Comparison of ENCODE assay signal across 8 cellular contexts in the genomic region with DNA sequence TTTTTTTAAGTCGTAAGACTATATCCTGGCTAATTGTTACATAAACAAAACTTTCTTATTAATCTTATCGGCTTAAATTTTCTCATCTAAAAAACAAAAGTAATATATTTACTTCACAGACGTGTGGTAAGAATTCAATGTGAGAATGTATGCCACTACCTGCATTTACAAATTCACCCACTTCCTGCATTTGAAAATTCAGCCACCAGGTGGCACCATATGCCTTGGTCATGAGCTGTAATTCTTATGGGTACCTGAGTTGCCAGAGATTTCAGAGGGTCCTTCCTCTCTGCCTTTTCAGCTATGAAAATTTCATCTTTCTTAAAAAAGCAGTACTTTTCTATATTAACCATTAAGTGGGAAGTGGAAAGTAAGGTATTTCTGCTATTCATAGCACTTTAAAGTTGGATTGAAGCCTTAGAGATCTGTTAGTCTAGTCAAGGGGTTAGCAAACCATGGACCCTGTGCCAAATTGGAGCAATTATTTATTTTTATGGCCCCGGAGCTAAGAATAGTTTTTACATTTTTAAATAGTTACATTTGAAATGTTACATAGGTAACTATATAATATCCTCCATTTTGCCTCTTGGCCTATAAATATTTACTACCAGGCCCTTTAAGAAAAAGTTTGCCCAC.
A peak's percentile ranks its signal among the peaks of the same experiment; 100 is the strongest.
DNase-seq lines count a peak whose midpoint lies in the region; ATAC-seq and TF ChIP-seq lines count a peak whose summit lies in the region.

No MANE protein-coding gene starts in this region.

- no peaks in the 10 kb centered on the region for H3K9me2 ChIP-seq in SU-DHL-6 (replicated peaks; ENCODE audit: insufficient read depth, low read length)

- no peaks in the 10 kb centered on the region for H4K20me1 ChIP-seq in SU-DHL-6 (ENCODE audit: low read depth, low read length)

- H3K9me3 ChIP-seq in SU-DHL-6 (ENCODE audit: insufficient read depth, low read length) (no peaks in the 10 kb centered on the region), cardiac muscle cell (ENCODE audit: low read depth) (no peaks in the 10 kb centered on the region)

- H3K4me3 ChIP-seq in SU-DHL-6 (ENCODE audit: insufficient read depth, low read length, poor library complexity, severe bottlenecking) = no peak overlapping the region
- no peak overlapping the region for H3K4me3 ChIP-seq in cardiac muscle cell

- DNase-seq in EL (peak; percentile 52), Kasumi-1 (lab: John Stamatoyannopoulos, UW) (peak; percentile 50 to 61), cardiac muscle cell (ENCODE audit: low read depth in 1 of 2, low spot score in 1 of 2) (peak; percentile 70 to 77), putamen (ENCODE audit: low spot score) (peak; percentile 44), mesenteric fat pad (ENCODE audit: low spot score) (no peak)
- DNase-seq in activated naive CD8-positive, alpha-beta T cell treated with anti-CD3 and anti-CD28 coated beads, Interleukin-2, amount 10 ng/mL, durations not matched to agents 7 days and 5 days = peak; percentile 53

- peaks cover 3% of the 10 kb centered on the region for H3K27me3 Mint-ChIP-seq in activated naive CD8-positive, alpha-beta T cell treated with anti-CD3 and anti-CD28 coated beads, Interleukin-2, amount 10 ng/mL, durations not matched to agents 7 days and 5 days

- no peaks in the 10 kb centered on the region for H3K36me3 Mint-ChIP-seq in activated naive CD8-positive, alpha-beta T cell treated with anti-CD3 and anti-CD28 coated beads, Interleukin-2, amount 10 ng/mL, durations not matched to agents 7 days and 5 days

- H3K9me3 Mint-ChIP-seq in activated naive CD8-positive, alpha-beta T cell treated with anti-CD3 and anti-CD28 coated beads, Interleukin-2, amount 10 ng/mL, durations not matched to agents 7 days and 5 days = no peaks in the 10 kb centered on the region

- TF ChIP-seq CTCF in SU-DHL-6 (IDR thresholded peaks at IDR 0.05; ENCODE audit: insufficient read depth, low read length, poor library complexity, severe bottlenecking) (peak; percentile 66), cardiac muscle cell (IDR thresholded peaks at IDR 0.05; ENCODE audit: low read depth, low read length) (peak; percentile 79)

- H2AFZ ChIP-seq in SU-DHL-6 (ENCODE audit: low read depth, low read length, severe bottlenecking) = no peak overlapping the region

- no peak for ATAC-seq in activated naive CD8-positive, alpha-beta T cell treated with anti-CD3 and anti-CD28 coated beads, Interleukin-2, amount 10 ng/mL, durations not matched to agents 7 days and 5 days (ENCODE audit: low read depth)
- ATAC-seq in GM21619 (IDR thresholded peaks at IDR 0.05; ENCODE audit: unreplicated experiment) = no peak

- no peaks in the 10 kb centered on the region for H3F3A ChIP-seq in SU-DHL-6 (ENCODE audit: insufficient read depth)

- no peaks in the 10 kb centered on the region for H3K79me2 ChIP-seq in SU-DHL-6 (ENCODE audit: insufficient read depth, low read length)

- no peak overlapping the region for H3K27ac ChIP-seq in SU-DHL-6 (ENCODE audit: low read depth, low read length)
- H3K27ac ChIP-seq in cardiac muscle cell = no peak overlapping the region

- no peaks in the 10 kb centered on the region for H3K36me3 ChIP-seq in SU-DHL-6 (ENCODE audit: low read length)
- peaks cover 4% of the 10 kb centered on the region for H3K36me3 ChIP-seq in cardiac muscle cell

- peaks cover 4% of the 10 kb centered on the region for H3K4me1 Mint-ChIP-seq in activated naive CD8-positive, alpha-beta T cell treated with anti-CD3 and anti-CD28 coated beads, Interleukin-2, amount 10 ng/mL, durations not matched to agents 7 days and 5 days

- H3K4me1 ChIP-seq in cardiac muscle cell (ENCODE audit: low read depth) = no peaks in the 10 kb centered on the region

- no peaks in the 10 kb centered on the region for H3K27me3 ChIP-seq in SU-DHL-6 (ENCODE audit: low read length)
- no peaks in the 10 kb centered on the region for H3K27me3 ChIP-seq in cardiac muscle cell

- POLR2A ChIA-PET in activated naive CD8-positive, alpha-beta T cell treated with anti-CD3 and anti-CD28 coated beads, Interleukin-2, amount 10 ng/mL, durations not matched to agents 7 days and 5 days (lab: Charles Lee) = no interaction called here

- no peak overlapping the region for H3K4me3 Mint-ChIP-seq in activated naive CD8-positive, alpha-beta T cell treated with anti-CD3 and anti-CD28 coated beads, Interleukin-2, amount 10 ng/mL, durations not matched to agents 7 days and 5 days

- H3K4me2 ChIP-seq in SU-DHL-6 (ENCODE audit: low read depth, low read length, poor library complexity, severe bottlenecking) = no peak overlapping the region

- no peak overlapping the region for H3K9ac ChIP-seq in SU-DHL-6 (ENCODE audit: low read length)

- H3K27ac Mint-ChIP-seq in activated naive CD8-positive, alpha-beta T cell treated with anti-CD3 and anti-CD28 coated beads, Interleukin-2, amount 10 ng/mL, durations not matched to agents 7 days and 5 days = no peak overlapping the region
